23 cellular contexts compared by ENCODE assay signal in genomic region chr6:36926711-36927110, GRCh38. TPM values are rescaled to one million over a fixed set of nuclear protein-coding genes. Genes with fewer than 3 reads are reported as not detected.
DNase-seq lines count a peak whose midpoint lies in the region; ATAC-seq and TF ChIP-seq lines count a peak whose summit lies in the region.
"Had no signal": no experiment of that assay in that cellular context is flagged by ENCODE, and none has a peak within 500 bp of the region (broad histone marks: within the 10 kb centered on the region; RNA-seq: fewer than 3 reads in every experiment).

No MANE protein-coding gene starts in this region.

- in situ Hi-C loops in GM23248 (cut with MboI), result no loop called here
- in situ Hi-C loops in Panc1 (cut with HindIII; ENCODE audit: low pct_unique_long_range_greater_than_20kb, low sequenced_read_pairs), result no loop called here
- in situ Hi-C loops in gastrocnemius medialis (cut with MboI; ENCODE audit: low sequenced_read_pairs in 4 of 4), result no loop called here

- intact Hi-C loops in Panc1 (cut with micrococcal nuclease; ENCODE audit: unreplicated experiment), result no loop called here
- intact Hi-C loops in esophagus muscularis mucosa (cut with DNase I), result no loop called here
- intact Hi-C loops in gastrocnemius medialis (cut with DNase I; ENCODE audit: low total_unique reads), result loop anchor here (2.0 kb wide), 1 partner anchor 42 kb away; the partner anchor contains the start of gene C6orf89

- H2AFZ ChIP-seq in GM23248, result no peak overlapping the region
- H2AFZ ChIP-seq: PC-9 had no signal

- H3K4me3 ChIP-seq in GM23248 (no peak overlapping the region), Panc1 (ENCODE audit: low read depth in 2 of 2, low read length in 2 of 2) (no peak overlapping the region), esophagus muscularis mucosa (no peak overlapping the region), gastrocnemius medialis (no peak overlapping the region)
- H3K4me3 ChIP-seq: ovary, PC-9, testis had no signal

- no peaks in the 10 kb centered on the region for H4K20me1 ChIP-seq in GM23248 (ENCODE audit: insufficient read depth)

- TF ChIP-seq POLR2A in esophagus muscularis mucosa (IDR thresholded peaks at IDR 0.05; ENCODE audit: low read depth) (no peak), gastrocnemius medialis (IDR thresholded peaks at IDR 0.05) (no peak)

- H3K9ac ChIP-seq in GM23248, result peak overlapping the region; percentile 26; the same call in 1 of the 2 replicates

- TF ChIP-seq CTCF in Panc1 (IDR thresholded peaks at IDR 0.05), result no peak
- no peak for TF ChIP-seq CTCF in esophagus muscularis mucosa (IDR thresholded peaks at IDR 0.05)
- TF ChIP-seq CTCF in gastrocnemius medialis (IDR thresholded peaks at IDR 0.05 in 4 of 5, conservative IDR thresholded peaks at IDR 0.05 in 1 of 5), result no peak

- no peaks in the 10 kb centered on the region for H3K79me2 ChIP-seq in GM23248 (ENCODE audit: insufficient read depth)

- H3K27me3 ChIP-seq in GM23248 (replicated peaks; ENCODE audit: insufficient read depth) (no peaks in the 10 kb centered on the region), Panc1 (ENCODE audit: control insufficient read depth, insufficient read depth, low read length) (no peaks in the 10 kb centered on the region), esophagus muscularis mucosa (no peaks in the 10 kb centered on the region), gastrocnemius medialis (no peaks in the 10 kb centered on the region)
- H3K27me3 ChIP-seq: ovary, testis had no signal

- H3K27ac ChIP-seq in GM23248 (peak overlapping the region; percentile 70), Panc1 (ENCODE audit: low read length) (no peak overlapping the region), esophagus muscularis mucosa (replicated peaks in 1 of 4) (peak overlapping the region; percentile 32 to 64 (median 52)), gastrocnemius medialis (peak overlapping the region; percentile 72 to 89 (median 80))
- H3K27ac ChIP-seq: PC-9, testis had no signal

- POLR2A ChIA-PET in Panc1 (lab: Charles Lee), result no interaction called here

- BruUV-seq in Panc1 (replicated peaks; lab: Mats Ljungman, UMichigan), result TSS peak; percentile 53

- 72 to 78% methylated on average over 7 of the region's 7 CpGs for WGBS in GM23248 (ENCODE audit: low coverage in 1 of 2, low lambda C conversion rate in 2 of 2, missing lambda C conversion rate in 2 of 2), 2 experiments
- WGBS in esophagus muscularis mucosa, result 69% methylated on average over 7 of the region's 7 CpGs

- no peak for TF ChIP-seq EP300 in esophagus muscularis mucosa (IDR thresholded peaks at IDR 0.05)

- H3F3A ChIP-seq in GM23248 (ENCODE audit: insufficient read depth), result peaks cover 55% of the 10 kb centered on the region

- no peak for ATAC-seq in Panc1
- ATAC-seq in gastrocnemius medialis, result no peak
- ATAC-seq in GM18861 (IDR thresholded peaks at IDR 0.05; ENCODE audit: unreplicated experiment), result no peak
- ATAC-seq in GM21526 (IDR thresholded peaks at IDR 0.05; ENCODE audit: low FRiP score, unreplicated experiment), result no peak
- no peak for ATAC-seq in GM21576 (IDR thresholded peaks at IDR 0.05; ENCODE audit: unreplicated experiment)
- ATAC-seq: right cardiac atrium had no signal

- H3K4me1 ChIP-seq in GM23248 (ENCODE audit: insufficient read depth), result peaks cover 64% of the 10 kb centered on the region
- H3K4me1 ChIP-seq in Panc1 (ENCODE audit: control insufficient read depth, insufficient read depth, low read length), result no peaks in the 10 kb centered on the region
- H3K4me1 ChIP-seq in esophagus muscularis mucosa, result peaks cover 18 to 43% (median 37%) of the 10 kb centered on the region in 4 donors
- H3K4me1 ChIP-seq in gastrocnemius medialis, result peaks cover 38 to 40% of the 10 kb centered on the region in 2 donors
- H3K4me1 ChIP-seq: testis had no signal

- CTCF ChIA-PET in Panc1 (lab: Charles Lee), result no interaction called here

- H3K9me2 ChIP-seq in GM23248 (ENCODE audit: insufficient read depth), result no peaks in the 10 kb centered on the region

- H3K36me3 ChIP-seq in GM23248 (ENCODE audit: low read depth), result peaks cover 4% of the 10 kb centered on the region; the same call in 1 of the 2 replicates
- no peaks in the 10 kb centered on the region for H3K36me3 ChIP-seq in Panc1 (ENCODE audit: control insufficient read depth, insufficient read depth, low read length)
- peaks cover 13 to 41% (median 36%) of the 10 kb centered on the region in 4 donors for H3K36me3 ChIP-seq in esophagus muscularis mucosa
- peaks cover 0 to 38% of the 10 kb centered on the region in 2 donors for H3K36me3 ChIP-seq in gastrocnemius medialis
- H3K36me3 ChIP-seq: ovary had no signal

- H3K9me3 ChIP-seq in GM23248 (ENCODE audit: low read depth), result no peaks in the 10 kb centered on the region
- H3K9me3 ChIP-seq in Panc1 (ENCODE audit: control insufficient read depth, insufficient read depth, low read depth, low read length), result no peaks in the 10 kb centered on the region
- no peaks in the 10 kb centered on the region for H3K9me3 ChIP-seq in esophagus muscularis mucosa
- no peaks in the 10 kb centered on the region for H3K9me3 ChIP-seq in gastrocnemius medialis
- H3K9me3 ChIP-seq: ovary, testis had no signal

- H3K4me2 ChIP-seq in GM23248 (ENCODE audit: unreplicated experiment), result no peak overlapping the region
- H3K4me2 ChIP-seq: PC-9 had no signal

- DNase-seq in GM23248, result no peak
- DNase-seq in Panc1 (ENCODE audit: low read depth, low spot score), result no peak
- DNase-seq in esophagus muscularis mucosa (ENCODE audit: extremely low spot score), result no peak
- DNase-seq in gastrocnemius medialis, result no peak
- DNase-seq in activated gamma-delta T cell treated with Interleukin-2 at 50 U/mL for 16 hours, result no peak
- DNase-seq: activated CD4-positive, alpha-beta T cell treated with anti-CD3 and anti-CD28 coated beads for 36 hours; activated naive CD4-positive, alpha-beta T cell treated with anti-CD3 and anti-CD28 coated beads, Interleukin-2, amount 10 ng/mL, durations not matched to agents 7 days and 5 days; amniotic stem cell; Calu3; NCI-H1105; NCI-H526; NK-92 treated with Interleukin-12 subunit alpha and Interleukin-12 subunit beta, amount 100 ng/mL, for 24 hours; PC-9; right cardiac atrium; SHP77; stimulated activated CD4-positive, alpha-beta T cell treated with anti-CD3 and anti-CD28 coated beads, Interleukin-4, amount 100 ng/mL, for 4 hours; stimulated activated naive CD4-positive, alpha-beta T cell; testis had no signal

RNA-seq across cellular contexts. Expression of gene PI16, which starts 27.8 kb away (rescaled TPM):
- 181 and 227 TPM in 2 replicates for total RNA-seq in GM23248 (2014; rRNA removed; shearing (Covaris generic))
- 390 and 398 TPM in 2 replicates for polyA plus RNA-seq in GM23248 (2016; fragmentation: Nextera tagmentation; extraction: Ambion mirVana)
- total RNA-seq in Panc1 (2021; ENCODE audit: unreplicated experiment), result not detected
- not detected for polyA plus RNA-seq in Panc1 (2012; ENCODE audit: insufficient read length)
- 10 to 100 TPM; 44.8 to 64.3 (median 56.9) TPM for total RNA-seq in esophagus muscularis mucosa
- total RNA-seq in gastrocnemius medialis, result 1 to 10 TPM in 3 of 4 donors, under 1 TPM in 1; 0.87 to 3.2 (median 2.5) TPM
- total RNA-seq: natural killer cell treated with Interleukin-12 subunit alpha and Interleukin-12 subunit beta and Interleukin-15 and Interleukin-18, amount 100 ng/mL, for 72 hours had no signal

RNA-seq across cellular contexts. Expression of gene C6orf89, which starts 41.0 kb away (rescaled TPM):
- total RNA-seq in GM23248 (2014; rRNA removed; shearing (Covaris generic)), result 84.0 and 85.5 TPM in 2 replicates
- 73.8 and 73.9 TPM in 2 replicates for polyA plus RNA-seq in GM23248 (2016; fragmentation: Nextera tagmentation; extraction: Ambion mirVana)
- total RNA-seq in Panc1 (2021; ENCODE audit: unreplicated experiment), result 59.2 TPM
- 32.3 TPM for polyA plus RNA-seq in Panc1 (2012; ENCODE audit: insufficient read length)
- total RNA-seq in esophagus muscularis mucosa, result 10 to 100 TPM; 56.5 to 66.2 (median 59.0) TPM
- 10 to 100 TPM; 30.8 to 53.2 (median 38.8) TPM for total RNA-seq in gastrocnemius medialis

RNA-seq across cellular contexts. Expression of gene PPIL1, which starts 52.1 kb away (rescaled TPM):
- total RNA-seq in GM23248 (2014; rRNA removed; shearing (Covaris generic)), result 20.4 and 36.3 TPM in 2 replicates
- polyA plus RNA-seq in GM23248 (2016; fragmentation: Nextera tagmentation; extraction: Ambion mirVana), result 27.1 and 30.5 TPM in 2 replicates
- 44.1 TPM for total RNA-seq in Panc1 (2021; ENCODE audit: unreplicated experiment)
- polyA plus RNA-seq in Panc1 (2012; ENCODE audit: insufficient read length), result 34.5 TPM
- total RNA-seq in esophagus muscularis mucosa, result 10 to 100 TPM; 17.6 to 30.3 (median 25.4) TPM
- 10 to 100 TPM in 3 of 4 donors, 1 to 10 TPM in 1; 5.4 to 18.7 (median 16.8) TPM for total RNA-seq in gastrocnemius medialis

RNA-seq across cellular contexts. Expression of gene MTCH1, which starts 59.3 kb away (rescaled TPM):
- 418 and 473 TPM in 2 replicates for total RNA-seq in GM23248 (2014; rRNA removed; shearing (Covaris generic))
- polyA plus RNA-seq in GM23248 (2016; fragmentation: Nextera tagmentation; extraction: Ambion mirVana), result 370 and 395 TPM in 2 replicates
- 223 TPM for total RNA-seq in Panc1 (2021; ENCODE audit: unreplicated experiment)
- 267 TPM for polyA plus RNA-seq in Panc1 (2012; ENCODE audit: insufficient read length)
- 100 to 1,000 TPM; 205 to 258 (median 232) TPM for total RNA-seq in esophagus muscularis mucosa
- total RNA-seq in gastrocnemius medialis, result 100 to 1,000 TPM in 3 of 4 donors, 10 to 100 TPM in 1; 85.6 to 127 (median 116) TPM

Comparison
In these comparisons a context has a peak if more than half of its experiments do, and no peak if none do; other contexts are left out.
1. RNA of gene PI16, which starts 27.8 kb away (total RNA-seq): 181 to 227 TPM in GM23248 and 44.8 to 64.3 TPM in esophagus muscularis mucosa; 0.87 to 3.2 TPM in gastrocnemius medialis and not detected in Panc1 (single experiment); every median in the first group is over 10 times any median in the second.